Comparison of ENCODE assay signal across 14 cellular contexts in genomic region chr15:71083349-71083748, GRCh38. TPM values are rescaled to one million over a fixed set of nuclear protein-coding genes. Genes with fewer than 3 reads are reported as not detected.
DNase-seq lines count a peak whose midpoint lies in the region; TF ChIP-seq lines count a peak whose summit lies in the region.
"Had no signal": no experiment of that assay in that cellular context is flagged by ENCODE, and none has a peak within 500 bp of the region (broad histone marks: within the 10 kb centered on the region; RNA-seq: fewer than 3 reads in every experiment).

No MANE protein-coding gene starts in this region.

- H3K4me2 ChIP-seq in osteoblast (ENCODE audit: insufficient read depth, low read length) (peak overlapping the region; percentile 32), Karpas-422 (ENCODE audit: low read depth, low read length, poor library complexity, severe bottlenecking) (no peak overlapping the region)

- BruUV-seq in MCF 10A (replicated peaks; lab: Mats Ljungman, UMichigan) = no TSS peak

- DNase-seq in breast epithelium (ENCODE audit: low spot score in 2 of 2) (no peak), MCF 10A (ENCODE audit: unreplicated experiment) (no peak), fibroblast of peridontal ligament (ENCODE audit: extremely low read depth) (peak; percentile 87), osteoblast (ENCODE audit: insufficient read length, low spot score, missing footprints) (no peak), Karpas-422 (no peak), endodermal cell (no peak), NCI-H524 (lab: John Stamatoyannopoulos, UW) (no peak)
- DNase-seq in CD8-positive, alpha-beta memory T cell = no peak
- DNase-seq: activated CD4-positive, alpha-beta T cell treated with anti-CD3 and anti-CD28 coated beads for 48 hours; foreskin keratinocyte; midbrain; NCI-H2107; NCI-H774 had no signal

- H3K4me1 Mint-ChIP-seq in MCF 10A (ENCODE audit: insufficient read depth, unreplicated experiment) (peaks cover 24% of the 10 kb centered on the region), endodermal cell (peaks cover 22% of the 10 kb centered on the region)
- H3K4me1 Mint-ChIP-seq in CD8-positive, alpha-beta memory T cell = no peaks in the 10 kb centered on the region

- CTCF ChIA-PET in MCF 10A (lab: Yijun Ruan, JAX) = interaction anchor here (0.6 to 0.9 kb wide), 2 partner anchors 10 to 1073 kb away, joined by 3 to 4 read pairs; no protein-coding TSS in a partner anchor
- CTCF ChIA-PET in CD8-positive, alpha-beta memory T cell (lab: Charles Lee) = no interaction called here

- no peak overlapping the region for H3K4me3 Mint-ChIP-seq in MCF 10A (ENCODE audit: unreplicated experiment)
- no peak overlapping the region for H3K4me3 Mint-ChIP-seq in CD8-positive, alpha-beta memory T cell
- no peak overlapping the region for H3K4me3 Mint-ChIP-seq in endodermal cell

- TF ChIP-seq CTCF in breast epithelium (IDR thresholded peaks at IDR 0.05) (no peak), MCF 10A (IDR thresholded peaks at IDR 0.05; ENCODE audit: unreplicated experiment) (no peak), osteoblast (IDR thresholded peaks at IDR 0.05; ENCODE audit: extremely low read depth, low read depth, low read length) (no peak), endodermal cell (conservative IDR thresholded peaks at IDR 0.05) (no peak)

- intact Hi-C loops in breast epithelium (cut with DNase I; ENCODE audit: low total_unique reads) (no loop called here), MCF 10A (cut with micrococcal nuclease) (no loop called here)

- H3K79me2 ChIP-seq in osteoblast (ENCODE audit: insufficient read depth, low read length) (no peaks in the 10 kb centered on the region), Karpas-422 (ENCODE audit: low read length) (no peaks in the 10 kb centered on the region)

- peak overlapping the region; percentile 72 to 74 for H3K27ac ChIP-seq in breast epithelium
- H3K27ac ChIP-seq in osteoblast (ENCODE audit: low read depth, low read length) = peak overlapping the region; percentile 95
- H3K27ac ChIP-seq in Karpas-422 (ENCODE audit: low read length) = no peak overlapping the region
- H3K27ac ChIP-seq in CD8-positive, alpha-beta memory T cell (ENCODE audit: low read depth, low read length) = no peak overlapping the region
- H3K27ac ChIP-seq in endodermal cell (ENCODE audit: low read depth, low read length) = no peak overlapping the region
- H3K27ac ChIP-seq: foreskin keratinocyte had no signal

- H3K27me3 ChIP-seq in breast epithelium (no peaks in the 10 kb centered on the region), osteoblast (ENCODE audit: insufficient read depth, low read length) (no peaks in the 10 kb centered on the region), Karpas-422 (ENCODE audit: low read length) (no peaks in the 10 kb centered on the region; the same call in 1 of the 2 replicates), endodermal cell (ENCODE audit: control insufficient read depth, insufficient read depth, low read length, poor library complexity, severe bottlenecking) (no peaks in the 10 kb centered on the region)
- no peaks in the 10 kb centered on the region for H3K27me3 ChIP-seq in CD8-positive, alpha-beta memory T cell (ENCODE audit: insufficient read depth, low read length, poor library complexity, severe bottlenecking)
- H3K27me3 ChIP-seq: adrenal gland, foreskin keratinocyte had no signal

- peaks cover 6% of the 10 kb centered on the region for H3K36me3 Mint-ChIP-seq in MCF 10A (ENCODE audit: insufficient read depth, unreplicated experiment)
- no peaks in the 10 kb centered on the region for H3K36me3 Mint-ChIP-seq in CD8-positive, alpha-beta memory T cell
- no peaks in the 10 kb centered on the region for H3K36me3 Mint-ChIP-seq in endodermal cell (ENCODE audit: low read depth)

- H3K9me3 ChIP-seq in breast epithelium (no peaks in the 10 kb centered on the region), osteoblast (ENCODE audit: low read depth, low read length) (no peaks in the 10 kb centered on the region), Karpas-422 (ENCODE audit: low read length) (no peaks in the 10 kb centered on the region), endodermal cell (ENCODE audit: control insufficient read depth, low read length) (no peaks in the 10 kb centered on the region)
- no peaks in the 10 kb centered on the region for H3K9me3 ChIP-seq in CD8-positive, alpha-beta memory T cell (ENCODE audit: low read length)
- H3K9me3 ChIP-seq: adrenal gland had no signal

- H3K36me3 ChIP-seq in breast epithelium (no peaks in the 10 kb centered on the region), osteoblast (ENCODE audit: insufficient read depth, low read length) (no peaks in the 10 kb centered on the region), Karpas-422 (ENCODE audit: insufficient read depth, low read length) (no peaks in the 10 kb centered on the region), endodermal cell (ENCODE audit: control insufficient read depth, insufficient read depth, low read length) (no peaks in the 10 kb centered on the region)
- H3K36me3 ChIP-seq in CD8-positive, alpha-beta memory T cell (ENCODE audit: insufficient read depth, low read length) = no peaks in the 10 kb centered on the region
- H3K36me3 ChIP-seq: adrenal gland had no signal

- H3K4me1 ChIP-seq in breast epithelium (peaks cover 0 to 3% of the 10 kb centered on the region in 2 donors), osteoblast (ENCODE audit: insufficient read depth, low read length) (peaks cover 45% of the 10 kb centered on the region), Karpas-422 (ENCODE audit: low read length) (no peaks in the 10 kb centered on the region), endodermal cell (ENCODE audit: control insufficient read depth, insufficient read depth, low read length) (no peaks in the 10 kb centered on the region)
- no peaks in the 10 kb centered on the region for H3K4me1 ChIP-seq in CD8-positive, alpha-beta memory T cell (ENCODE audit: insufficient read depth, low read length)

- 87 to 92% methylated on average over 4 to 5 of the region's 5 CpGs for WGBS in endodermal cell (ENCODE audit: insufficient coverage in 1 of 2, insufficient read length in 1 of 2), 2 experiments

- H3K27me3 Mint-ChIP-seq in MCF 10A (ENCODE audit: insufficient read depth, unreplicated experiment) (no peaks in the 10 kb centered on the region), endodermal cell (ENCODE audit: insufficient read depth) (peaks cover 64% of the 10 kb centered on the region)
- peaks cover 18 to 45% of the 10 kb centered on the region in 2 donors for H3K27me3 Mint-ChIP-seq in CD8-positive, alpha-beta memory T cell

- POLR2A ChIA-PET in MCF 10A (lab: Yijun Ruan, JAX) = no interaction called here
- POLR2A ChIA-PET in CD8-positive, alpha-beta memory T cell (lab: Charles Lee) = no interaction called here

- H3K9me3 Mint-ChIP-seq in MCF 10A (ENCODE audit: unreplicated experiment) (peaks cover 14% of the 10 kb centered on the region), endodermal cell (peaks cover 11% of the 10 kb centered on the region)
- peaks cover 0 to 1% (median 0%) of the 10 kb centered on the region in 5 donors for H3K9me3 Mint-ChIP-seq in CD8-positive, alpha-beta memory T cell

- no peak overlapping the region for H3K27ac Mint-ChIP-seq in MCF 10A (ENCODE audit: low read depth, unreplicated experiment)
- H3K27ac Mint-ChIP-seq in CD8-positive, alpha-beta memory T cell = no peak overlapping the region
- H3K27ac Mint-ChIP-seq in endodermal cell = no peak overlapping the region

- no peak overlapping the region for H2AFZ ChIP-seq in osteoblast (ENCODE audit: low read length)
- H2AFZ ChIP-seq in Karpas-422 (ENCODE audit: low read length) = no peak overlapping the region

- H3K9me2 ChIP-seq in Karpas-422 (replicated peaks; ENCODE audit: insufficient read depth, low read length) = no peaks in the 10 kb centered on the region

- no peaks in the 10 kb centered on the region for H4K20me1 ChIP-seq in osteoblast (ENCODE audit: insufficient read depth, low read length)
- H4K20me1 ChIP-seq in Karpas-422 (ENCODE audit: insufficient read depth, low read depth, low read length) = no peaks in the 10 kb centered on the region

- no peak for TF ChIP-seq POLR2A in breast epithelium (IDR thresholded peaks at IDR 0.05)

- H3K9ac ChIP-seq in Karpas-422 (ENCODE audit: low read length) = no peak overlapping the region
- no peak overlapping the region for H3K9ac ChIP-seq in endodermal cell (ENCODE audit: extremely low read depth, low read length, poor library complexity, severe bottlenecking)

- H3K4me3 ChIP-seq in breast epithelium (no peak overlapping the region), osteoblast (ENCODE audit: insufficient read depth, low read length) (no peak overlapping the region), Karpas-422 (ENCODE audit: low read length) (no peak overlapping the region), endodermal cell (ENCODE audit: low read length) (no peak overlapping the region)
- no peak overlapping the region for H3K4me3 ChIP-seq in CD8-positive, alpha-beta memory T cell (ENCODE audit: low read length)
- H3K4me3 ChIP-seq: adrenal gland had no signal

RNA-seq across cellular contexts. Expression of gene THSD4, which starts 31.9 kb away (rescaled TPM):
- 10 to 100 TPM in 2 of 3 donors, under 1 TPM in 1; 0.64 to 58.7 (median 41.3) TPM for total RNA-seq in breast epithelium
- total RNA-seq in MCF 10A (2022) = 36.3 and 38.2 TPM in 2 replicates
- total RNA-seq in osteoblast = 15.6 TPM in 2 replicates
- 0.11 TPM in 1 of 2 replicates, not detected in the other for total RNA-seq in Karpas-422 (2014; rRNA removed; shearing (Covaris generic); ENCODE audit: low replicate concordance)
- total RNA-seq in CD8-positive, alpha-beta memory T cell = not detected
- not detected for polyA plus RNA-seq in CD8-positive, alpha-beta memory T cell
- 1 to 10 TPM; 4.6 to 5.4 TPM for total RNA-seq in endodermal cell
- polyA plus RNA-seq in endodermal cell (2013, experiment 1 of 2) = 8.1 TPM
- polyA plus RNA-seq in endodermal cell (2013, experiment 2 of 2) = 6.0 TPM

Comparison
In these comparisons a context has a peak if more than half of its experiments do, and no peak if none do; other contexts are left out.
1. H3K27ac ChIP-seq: peak in breast epithelium (2 of 2) and osteoblast (single experiment); none in Karpas-422 (single experiment), CD8-positive, alpha-beta memory T cell (single experiment) and endodermal cell (single experiment).